In the genomic region with DNA sequence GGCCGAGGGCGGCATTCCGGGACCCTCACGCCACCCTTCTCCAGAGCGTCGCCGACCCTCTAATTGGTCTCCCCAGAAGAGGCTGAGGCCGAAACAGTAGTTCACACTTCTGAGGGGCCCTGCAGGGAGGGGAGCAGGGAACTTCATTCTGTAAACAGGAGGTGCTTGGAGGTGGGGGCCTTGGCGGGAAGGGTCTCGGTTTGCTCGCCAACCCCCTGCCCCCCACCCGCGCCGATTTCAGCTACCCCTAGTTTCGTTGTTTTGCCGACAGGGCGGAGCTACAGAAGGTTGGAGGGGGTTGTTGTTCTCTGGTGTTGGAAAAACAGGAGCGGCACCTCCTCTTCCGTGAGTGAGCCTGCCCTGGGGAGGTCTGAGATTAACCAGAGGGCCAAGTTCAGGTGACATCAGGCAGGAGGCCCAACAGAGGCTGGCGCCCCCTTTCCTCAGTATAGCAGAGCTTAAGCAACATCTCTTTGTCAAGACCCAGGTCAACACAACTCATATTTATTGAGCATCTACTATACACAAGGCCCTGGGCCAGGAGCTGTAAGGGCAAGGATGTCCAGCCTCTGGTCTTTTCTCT, we compare ENCODE assay signal across 9 cellular contexts. TPM values are rescaled to one million over a fixed set of nuclear protein-coding genes. Genes with fewer than 3 reads are reported as not detected.
DNase-seq lines count a peak whose midpoint lies in the region; ATAC-seq and TF ChIP-seq lines count a peak whose summit lies in the region.
"Had no signal": no experiment of that assay in that cellular context is flagged by ENCODE, and none has a peak within 500 bp of the region (broad histone marks: within the 10 kb centered on the region; RNA-seq: fewer than 3 reads in every experiment).

No MANE protein-coding gene starts in this region.

- no peaks in the 10 kb centered on the region for H3K9me3 ChIP-seq in breast epithelium
- H3K9me3 ChIP-seq in upper lobe of left lung, result no peaks in the 10 kb centered on the region

- H3K9me3 Mint-ChIP-seq in activated naive CD4-positive, alpha-beta T cell treated with anti-CD3 and anti-CD28 coated beads for 36 hours, result no peaks in the 10 kb centered on the region
- no peaks in the 10 kb centered on the region for H3K9me3 Mint-ChIP-seq in memory B cell

- DNase-seq in activated naive CD4-positive, alpha-beta T cell treated with anti-CD3 and anti-CD28 coated beads for 36 hours, result no peak
- DNase-seq in activated naive CD4-positive, alpha-beta T cell (lab: John Stamatoyannopoulos, UW), result no peak
- DNase-seq in breast epithelium (ENCODE audit: low spot score in 2 of 2) (peak in 1 of 2 donors; percentile 69), memory B cell (ENCODE audit: low spot score in 2 of 2) (no peak), upper lobe of left lung (peak in 1 of 2 donors; percentile 65), foreskin melanocyte (no peak)
- no peak for DNase-seq in central memory CD4-positive, alpha-beta T cell
- DNase-seq: NK-92 treated with Interleukin-12 subunit alpha and Interleukin-12 subunit beta, amount 100 ng/mL, for 24 hours had no signal

- WGBS in upper lobe of left lung, 2 donors, result 21 to 28% methylated on average over 12 to 20 of the region's 20 CpGs

- H3K27ac Mint-ChIP-seq in activated naive CD4-positive, alpha-beta T cell treated with anti-CD3 and anti-CD28 coated beads for 36 hours, result no peak overlapping the region
- H3K27ac Mint-ChIP-seq in memory B cell, result no peak overlapping the region

- TF ChIP-seq EP300 in upper lobe of left lung (IDR thresholded peaks at IDR 0.05), result no peak

- no peaks in the 10 kb centered on the region for H3K36me3 Mint-ChIP-seq in activated naive CD4-positive, alpha-beta T cell treated with anti-CD3 and anti-CD28 coated beads for 36 hours (ENCODE audit: low read depth)
- no peaks in the 10 kb centered on the region for H3K36me3 Mint-ChIP-seq in memory B cell

- ATAC-seq in memory B cell (ENCODE audit: low read depth) (no peak), upper lobe of left lung (ENCODE audit: low FRiP score in 2 of 2) (peak in 1 of 2 donors; percentile 45), HG02588 (IDR thresholded peaks at IDR 0.05; ENCODE audit: unreplicated experiment) (no peak)

- H3K27me3 Mint-ChIP-seq in activated naive CD4-positive, alpha-beta T cell treated with anti-CD3 and anti-CD28 coated beads for 36 hours (ENCODE audit: low read depth), result peaks cover 17% of the 10 kb centered on the region
- peaks cover 6% of the 10 kb centered on the region for H3K27me3 Mint-ChIP-seq in memory B cell

- H3K27ac ChIP-seq in breast epithelium (peak overlapping the region; percentile 88 to 91), upper lobe of left lung (peak overlapping the region; percentile 84 to 94 (median 88))

- no peaks in the 10 kb centered on the region for H3K36me3 ChIP-seq in breast epithelium
- H3K36me3 ChIP-seq in upper lobe of left lung, result peaks cover 0 to 8% (median 0%) of the 10 kb centered on the region in 4 donors

- TF ChIP-seq POLR2A in breast epithelium (IDR thresholded peaks at IDR 0.05) (no peak), upper lobe of left lung (IDR thresholded peaks at IDR 0.05) (peak in 1 of 4 donors; percentile 12)

- peaks cover 12% of the 10 kb centered on the region for H3K4me1 Mint-ChIP-seq in activated naive CD4-positive, alpha-beta T cell treated with anti-CD3 and anti-CD28 coated beads for 36 hours (ENCODE audit: low read depth)
- no peaks in the 10 kb centered on the region for H3K4me1 Mint-ChIP-seq in memory B cell

- peak overlapping the region; percentile 48 to 82 (median 70) for H3K4me3 ChIP-seq in breast epithelium
- peak overlapping the region; percentile 40 to 73 (median 60) for H3K4me3 ChIP-seq in upper lobe of left lung

- H3K4me3 Mint-ChIP-seq in activated naive CD4-positive, alpha-beta T cell treated with anti-CD3 and anti-CD28 coated beads for 36 hours, result peak overlapping the region; percentile 76
- peak overlapping the region; percentile 83 for H3K4me3 Mint-ChIP-seq in memory B cell

- no peaks in the 10 kb centered on the region for H3K27me3 ChIP-seq in breast epithelium
- peaks cover 0 to 9% (median 7%) of the 10 kb centered on the region in 4 donors for H3K27me3 ChIP-seq in upper lobe of left lung

- no peak for TF ChIP-seq CTCF in breast epithelium (IDR thresholded peaks at IDR 0.05)
- TF ChIP-seq CTCF in upper lobe of left lung (IDR thresholded peaks at IDR 0.05), result peak in 1 of 6 experiments; percentile 5

- CTCF ChIA-PET in activated naive CD4-positive, alpha-beta T cell treated with anti-CD3 and anti-CD28 coated beads for 36 hours (lab: Charles Lee), result interaction anchor here (1.0 to 1.3 kb wide), 3 partner anchors 16 to 85 kb away, joined by 3 to 4 read pairs (median 4); no protein-coding TSS in a partner anchor

- H3K4me1 ChIP-seq in breast epithelium (no peaks in the 10 kb centered on the region), upper lobe of left lung (peaks cover 7 to 35% (median 20%) of the 10 kb centered on the region in 4 donors)

- intact Hi-C loops in activated naive CD4-positive, alpha-beta T cell treated with anti-CD3 and anti-CD28 coated beads for 36 hours (cut with micrococcal nuclease), result loop anchor here (5.0 kb wide), 1 partner anchor 33 kb away; no protein-coding TSS in a partner anchor
- intact Hi-C loops in breast epithelium (cut with DNase I; ENCODE audit: low total_unique reads), result no loop called here

RNA-seq across cellular contexts. Expression of gene ERBB3, which starts 0.7 kb away (rescaled TPM):
- total RNA-seq in activated naive CD4-positive, alpha-beta T cell treated with anti-CD3 and anti-CD28 coated beads for 36 hours, result 1 to 10 TPM; 1.0 to 1.9 TPM
- total RNA-seq in breast epithelium (100 to 1,000 TPM in 2 of 3 donors, under 1 TPM in 1; 0.48 to 187 (median 119) TPM), upper lobe of left lung (100 to 1,000 TPM in 3 of 6 donors, 10 to 100 TPM in 3; 56.8 to 171 (median 101) TPM)

RNA-seq across cellular contexts. Expression of gene PA2G4, which starts 23.7 kb away (rescaled TPM):
- total RNA-seq in activated naive CD4-positive, alpha-beta T cell treated with anti-CD3 and anti-CD28 coated beads for 36 hours, result 100 to 1,000 TPM; 398 to 411 TPM
- total RNA-seq in breast epithelium, result 100 to 1,000 TPM in 2 of 3 donors, 10 to 100 TPM in 1; 94.4 to 134 (median 116) TPM
- total RNA-seq in upper lobe of left lung, result 100 to 1,000 TPM in 1 of 6 donors, 10 to 100 TPM in 5; 36.7 to 103 (median 70.7) TPM

RNA-seq across cellular contexts. Expression of gene RPL41, which starts 35.8 kb away (rescaled TPM):
- 1,000 to 10,000 TPM; 5,971 to 6,299 TPM for total RNA-seq in activated naive CD4-positive, alpha-beta T cell treated with anti-CD3 and anti-CD28 coated beads for 36 hours
- 1,000 to 10,000 TPM; 3,675 to 5,580 (median 4,429) TPM for total RNA-seq in breast epithelium
- 1,000 to 10,000 TPM; 1,377 to 3,349 (median 3,110) TPM for total RNA-seq in upper lobe of left lung

RNA-seq across cellular contexts. Expression of gene ZC3H10, which starts 37.4 kb away (rescaled TPM):
- 1 to 10 TPM; 6.4 to 6.6 TPM for total RNA-seq in activated naive CD4-positive, alpha-beta T cell treated with anti-CD3 and anti-CD28 coated beads for 36 hours
- total RNA-seq in breast epithelium, result 1 to 10 TPM; 3.6 to 4.8 (median 4.7) TPM
- total RNA-seq in upper lobe of left lung, result 10 to 100 TPM in 2 of 6 donors, 1 to 10 TPM in 4; 2.1 to 22.0 (median 6.4) TPM

RNA-seq across cellular contexts. Expression of gene RPS26, which starts 38.9 kb away (rescaled TPM):
- 10 to 100 TPM; 31.0 to 37.3 TPM for total RNA-seq in activated naive CD4-positive, alpha-beta T cell treated with anti-CD3 and anti-CD28 coated beads for 36 hours
- total RNA-seq in breast epithelium, result 1,000 to 10,000 TPM in 1 of 3 donors, 100 to 1,000 TPM in 2; 557 to 1,840 (median 572) TPM
- total RNA-seq in upper lobe of left lung, result 100 to 1,000 TPM in 3 of 6 donors, 10 to 100 TPM in 3; 15.3 to 570 (median 150) TPM
